In genomic region chr2:74147729-74148456, GRCh38 we compare ENCODE assay signal across 8 cellular contexts. TPM values are rescaled to one million over a fixed set of nuclear protein-coding genes. Genes with fewer than 3 reads are reported as not detected.
DNase-seq lines count a peak whose midpoint lies in the region; ATAC-seq and TF ChIP-seq lines count a peak whose summit lies in the region.

Gene BOLA3, minus strand, starts transcription at chr2:74147912. Its CDS starts 38 bp downstream, at chr2:74147874.

- intact Hi-C loops in adrenal gland (cut with DNase I) (loop anchor here in 1 of 2 donors (10.0 kb wide), 1 partner anchor 323 kb away; the partner anchor contains the start of gene STAMBP), left ventricle myocardium inferior (cut with micrococcal nuclease) (no loop called here), uterus (cut with DNase I; ENCODE audit: low total_unique reads) (no loop called here)

- WGBS in adrenal gland, 4 donors, result 1 to 6% (median 2%) methylated on average over 14 to 67 of the region's 67 CpGs

- H3K4me3 ChIP-seq in adrenal gland, result peak within 1 kb of the TSS; percentile 32 to 80 (median 46)
- H3K4me3 ChIP-seq in left ventricle myocardium inferior, result peak within 1 kb of the TSS; percentile 98
- H3K4me3 ChIP-seq in uterus, result peak within 1 kb of the TSS; percentile 52 to 82

- H3K4me1 ChIP-seq in adrenal gland (replicated peaks in 1 of 2), result peaks cover 3 to 19% of the 10 kb centered on the region in 2 donors
- peaks cover 32% of the 10 kb centered on the region for H3K4me1 ChIP-seq in left ventricle myocardium inferior
- H3K4me1 ChIP-seq in uterus, result peaks cover 0 to 14% of the 10 kb centered on the region in 2 donors

- peaks cover 0 to 4% of the 10 kb centered on the region in 2 donors for H3K36me3 ChIP-seq in adrenal gland (replicated peaks in 1 of 2)
- H3K36me3 ChIP-seq in left ventricle myocardium inferior, result peaks cover 13% of the 10 kb centered on the region
- H3K36me3 ChIP-seq in uterus, result no peaks in the 10 kb centered on the region

- H3K27me3 ChIP-seq in adrenal gland (no peaks in the 10 kb centered on the region), left ventricle myocardium inferior (ENCODE audit: low read depth) (no peaks in the 10 kb centered on the region), uterus (no peaks in the 10 kb centered on the region)

- peak; percentile 70 for TF ChIP-seq CTCF in GM12873 (IDR thresholded peaks at IDR 0.05; ENCODE audit: insufficient read depth, low read depth, low read length, missing control alignments)
- TF ChIP-seq CTCF in adrenal gland (IDR thresholded peaks at IDR 0.05), result peak in 3 of 6 experiments; percentile 62 to 64 (median 64)
- peak; percentile 83 for TF ChIP-seq CTCF in left ventricle myocardium inferior (IDR thresholded peaks at IDR 0.05; ENCODE audit: borderline replicate concordance)
- TF ChIP-seq CTCF in uterus (IDR thresholded peaks at IDR 0.05), result peak; percentile 54 to 78 (median 73)

- no peaks in the 10 kb centered on the region for H3K9me3 ChIP-seq in adrenal gland (replicated peaks in 1 of 3)
- H3K9me3 ChIP-seq in left ventricle myocardium inferior (replicated peaks), result no peaks in the 10 kb centered on the region
- no peaks in the 10 kb centered on the region for H3K9me3 ChIP-seq in uterus

- TF ChIP-seq POLR2A in adrenal gland (IDR thresholded peaks at IDR 0.05) (peak in 1 of 2 donors; percentile 46), uterus (IDR thresholded peaks at IDR 0.05) (peak in 1 of 2 donors; percentile 34)

- peak within 1 kb of the TSS in 4 of 5 donors; percentile 27 to 77 (median 57) for H3K27ac ChIP-seq in adrenal gland
- H3K27ac ChIP-seq in left ventricle myocardium inferior (replicated peaks), result peak within 1 kb of the TSS; percentile 83
- peak within 1 kb of the TSS; percentile 68 to 77 for H3K27ac ChIP-seq in uterus

- ATAC-seq in HG02588 (IDR thresholded peaks at IDR 0.05; ENCODE audit: unreplicated experiment), result peak; percentile 95

- peak; percentile 23 for DNase-seq in NCI-H1048 (lab: John Stamatoyannopoulos, UW)
- peak; percentile 84 for DNase-seq in SW480 (ENCODE audit: low spot score)
- peak; percentile 86 to 93 (median 88) for DNase-seq in adrenal gland
- peak; percentile 89 for DNase-seq in left ventricle myocardium inferior
- peak; percentile 15 for DNase-seq in pulmonary artery endothelial cell (ENCODE audit: low read depth, low spot score)
- peak; percentile 76 to 84 for DNase-seq in uterus

RNA-seq across cellular contexts. Expression of gene BOLA3, which starts in this region (rescaled TPM):
- total RNA-seq in adrenal gland, result 10 to 100 TPM; 17.1 to 65.1 (median 40.1) TPM
- 10 to 100 TPM; 37.8 to 84.5 (median 54.8) TPM for polyA plus RNA-seq in adrenal gland
- 81.2 TPM for total RNA-seq in left ventricle myocardium inferior
- 23.1 and 30.3 TPM in 2 replicates for total RNA-seq in pulmonary artery endothelial cell
- total RNA-seq in uterus, result 10 to 100 TPM in 3 of 4 donors, 1 to 10 TPM in 1; 9.1 to 54.4 (median 16.1) TPM

Comparison
In these comparisons a context has a peak if more than half of its experiments do, and no peak if none do; other contexts are left out.
1. Peak in every context shown above with its lines: DNase-seq, ATAC-seq, H3K4me3 ChIP-seq and H3K27ac ChIP-seq.
2. DNase-seq: peak in every context shown above with its lines; median percentile 89 in left ventricle myocardium inferior; 88 in adrenal gland; 84 in SW480; 80 in uterus; 23 in NCI-H1048; 15 in pulmonary artery endothelial cell.
3. H3K4me3 ChIP-seq: peak in every context shown above with its lines; median percentile 98 in left ventricle myocardium inferior; 67 in uterus; 46 in adrenal gland.